8 cellular contexts compared by ENCODE assay signal in the genomic region with DNA sequence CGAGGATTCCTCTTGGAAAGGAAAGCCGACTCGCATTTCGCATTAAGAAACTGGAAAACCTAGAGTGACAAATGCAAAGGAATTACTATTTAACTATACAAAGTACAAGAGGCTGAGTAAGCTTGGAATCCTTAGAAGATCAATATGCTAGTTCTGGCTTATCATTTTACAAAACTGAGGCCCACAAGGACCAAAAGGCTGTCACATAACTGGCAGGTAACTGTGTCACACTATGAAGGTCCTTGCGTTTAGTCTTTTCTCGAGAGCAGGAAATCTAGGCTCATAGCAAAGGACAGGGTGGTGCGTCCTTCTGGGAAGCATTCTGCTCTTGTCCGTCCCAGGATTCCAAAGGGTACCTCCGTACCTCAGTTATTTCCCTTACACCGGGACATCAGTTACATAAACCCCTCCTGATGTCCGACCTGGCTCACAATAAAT. TPM values are rescaled to one million over a fixed set of nuclear protein-coding genes. Genes with fewer than 3 reads are reported as not detected.
A peak's percentile ranks its signal among the peaks of the same experiment; 100 is the strongest.
DNase-seq lines count a peak whose midpoint lies in the region; ATAC-seq, FAIRE-seq and TF ChIP-seq lines count a peak whose summit lies in the region.

No MANE protein-coding gene starts in this region.

- peak overlapping the region; percentile 98 for H3K9ac ChIP-seq in skeletal muscle satellite cell (ENCODE audit: low read depth, low read length)

- peaks cover 0 to 2% (median 0%) of the 10 kb centered on the region in 3 donors for H3K27me3 Mint-ChIP-seq in CD14-positive monocyte (ENCODE audit: low read depth in 3 of 3)
- H3K27me3 Mint-ChIP-seq in HFFc6 (ENCODE audit: insufficient read depth): peaks cover 6% of the 10 kb centered on the region; the same call in 1 of the 2 replicates
- no peaks in the 10 kb centered on the region; the same call in 1 of the 2 replicates for H3K27me3 Mint-ChIP-seq in WTC11 (ENCODE audit: low read depth)

- H3K4me3 Mint-ChIP-seq in CD14-positive monocyte (peak overlapping the region; percentile 99), HFFc6 (peak overlapping the region; percentile 99), WTC11 (peak overlapping the region; percentile 100)

- H3K36me3 ChIP-seq in skeletal muscle satellite cell (ENCODE audit: insufficient read depth, low read length): peaks cover 50% of the 10 kb centered on the region

- POLR2A ChIA-PET in WTC11 (lab: Charles Lee): interaction anchor here (1.4 to 2.2 kb wide), 2 partner anchors 9 to 39 kb away, joined by 10 to 34 read pairs; a partner anchor contains a TSS

- no peaks in the 10 kb centered on the region for H3K27me3 ChIP-seq in skeletal muscle satellite cell (ENCODE audit: control insufficient read depth, insufficient read depth, low read length)

- H3K4me1 Mint-ChIP-seq in CD14-positive monocyte: peaks cover 46% of the 10 kb centered on the region
- H3K4me1 Mint-ChIP-seq in HFFc6 (ENCODE audit: low read depth): peaks cover 30% of the 10 kb centered on the region
- H3K4me1 Mint-ChIP-seq in WTC11: peaks cover 19% of the 10 kb centered on the region

- no peak for TF ChIP-seq POLR2A in GM12892 (IDR thresholded peaks at IDR 0.05; ENCODE audit: low read depth, low read length)

- H3K4me2 ChIP-seq in skeletal muscle satellite cell (ENCODE audit: low read length): peak overlapping the region; percentile 98

- H3K4me3 ChIP-seq in skeletal muscle satellite cell (ENCODE audit: low read length): peak overlapping the region; percentile 79

- H3K9me3 ChIP-seq in skeletal muscle satellite cell (replicated peaks; ENCODE audit: low read length): no peaks in the 10 kb centered on the region

- H3K27ac Mint-ChIP-seq in CD14-positive monocyte: peak overlapping the region; percentile 97 to 99 (median 99)
- peak overlapping the region; percentile 99 for H3K27ac Mint-ChIP-seq in HFFc6
- H3K27ac Mint-ChIP-seq in WTC11: peak overlapping the region; percentile 100

- intact Hi-C loops in CD14-positive monocyte (cut with micrococcal nuclease) (loop anchor here (2.0 to 5.0 kb wide), 3 partner anchors 36 to 114 kb away; a partner anchor contains a TSS), left cardiac atrium (cut with DNase I) (no loop called here)

- DNase-seq in CD14-positive monocyte (ENCODE audit: low spot score) (no peak), HFFc6 (no peak), WTC11 (ENCODE audit: low spot score) (no peak), left cardiac atrium (no peak), GM12892 (ENCODE audit: insufficient read length) (no peak)

- FAIRE-seq in GM12892 (lab: Jason Lieb, UNC): no peak

- ATAC-seq in WTC11: no peak
- ATAC-seq in left cardiac atrium: peak; percentile 6 to 27
- no peak for ATAC-seq in GM18868 (IDR thresholded peaks at IDR 0.05; ENCODE audit: unreplicated experiment)
- ATAC-seq in HG03342 (IDR thresholded peaks at IDR 0.05; ENCODE audit: unreplicated experiment): no peak

- peaks cover 0 to 5% (median 0%) of the 10 kb centered on the region in 7 donors for H3K9me3 Mint-ChIP-seq in CD14-positive monocyte
- no peaks in the 10 kb centered on the region for H3K9me3 Mint-ChIP-seq in HFFc6
- H3K9me3 Mint-ChIP-seq in WTC11: no peaks in the 10 kb centered on the region

- CTCF ChIA-PET in WTC11 (lab: Charles Lee): interaction anchor here (0.6 to 3.8 kb wide), 3 partner anchors 10 to 766 kb away, joined by 3 to 23 read pairs (median 4); a partner anchor contains a TSS

- TF ChIP-seq CTCF in CD14-positive monocyte (IDR thresholded peaks at IDR 0.05) (no peak), HFFc6 (IDR thresholded peaks at IDR 0.05) (no peak), WTC11 (IDR thresholded peaks at IDR 0.05) (no peak)

- H3K36me3 Mint-ChIP-seq in CD14-positive monocyte: peaks cover 35 to 36% of the 10 kb centered on the region in 2 donors
- peaks cover 42% of the 10 kb centered on the region for H3K36me3 Mint-ChIP-seq in HFFc6 (ENCODE audit: low read depth)
- peaks cover 47% of the 10 kb centered on the region for H3K36me3 Mint-ChIP-seq in WTC11

- peaks cover 31% of the 10 kb centered on the region for H3K4me1 ChIP-seq in skeletal muscle satellite cell (ENCODE audit: control insufficient read depth, insufficient read depth, low read length)

TF ChIP-seq in WTC11, 78 proteins besides CTCF, POLR2A, EP300 and RAD21:
- TF ChIP-seq ZNF671 (CRISPR knock-in tag; IDR thresholded peaks at IDR 0.05): peak; percentile 60; the same call in 1 of the 2 replicates
- peak; percentile 42; the same call in 1 of the 2 replicates for TF ChIP-seq NFATC4 (CRISPR knock-in tag; IDR thresholded peaks at IDR 0.05)
- TF ChIP-seq SMAD4 (CRISPR knock-in tag; IDR thresholded peaks at IDR 0.05): no peak
- TF ChIP-seq CREM (CRISPR knock-in tag; IDR thresholded peaks at IDR 0.05): no peak

RNA-seq across cellular contexts. Expression of a gene that starts 0.6 kb away (rescaled TPM):
- 100 to 1,000 TPM; 445 to 586 TPM for polyA plus RNA-seq in CD14-positive monocyte
- 1,000 to 10,000 TPM in 5 of 6 experiments, 100 to 1,000 TPM in 1; 995 to 1,172 (median 1,151) TPM for total RNA-seq in HFFc6 (2021; fragmentation: NEBNext Ultra II Directional; extraction: Animal tissue kit (Norgen Biotek cat#: 25700))
- total RNA-seq in WTC11 (2021) (1,801 to 1,893 TPM (median 1,886 TPM) in 3 replicates), left cardiac atrium (100 to 1,000 TPM; 824 to 885 TPM)
- total RNA-seq in skeletal muscle satellite cell (2012; rRNA removed): 1,752 and 2,335 TPM in 2 replicates
- polyA plus RNA-seq in GM12892 (2012; ENCODE audit: missing spikeins): 4,422 TPM

RNA-seq across cellular contexts. Expression of a gene that starts 9.0 kb away (rescaled TPM):
- 1 to 10 TPM; 5.1 to 6.8 TPM for polyA plus RNA-seq in CD14-positive monocyte
- total RNA-seq in HFFc6 (2021; fragmentation: NEBNext Ultra II Directional; extraction: Animal tissue kit (Norgen Biotek cat#: 25700)): 10 to 100 TPM; 13.0 to 16.3 (median 15.5) TPM
- 12.6 to 13.5 TPM (median 12.7 TPM) in 3 replicates for total RNA-seq in WTC11 (2021)
- 10 to 100 TPM in 1 of 2 donors, 1 to 10 TPM in 1; 8.3 to 10.3 TPM for total RNA-seq in left cardiac atrium
- 24.7 and 25.3 TPM in 2 replicates for total RNA-seq in skeletal muscle satellite cell (2012; rRNA removed)
- polyA plus RNA-seq in GM12892 (2012; ENCODE audit: missing spikeins): 12.0 TPM

RNA-seq across cellular contexts. Expression of a gene that starts 38.5 kb away (rescaled TPM):
- polyA plus RNA-seq in CD14-positive monocyte: 1 to 10 TPM in 1 of 2 donors, under 1 TPM in 1; 0.79 to 1.7 TPM
- 10 to 100 TPM; 10.6 to 17.4 (median 14.0) TPM for total RNA-seq in HFFc6 (2021; fragmentation: NEBNext Ultra II Directional; extraction: Animal tissue kit (Norgen Biotek cat#: 25700))
- total RNA-seq in WTC11 (2021) (10.0 to 12.3 TPM (median 12.0 TPM) in 3 replicates), left cardiac atrium (1 to 10 TPM; 5.1 to 6.1 TPM)
- 10.1 and 11.4 TPM in 2 replicates for total RNA-seq in skeletal muscle satellite cell (2012; rRNA removed)
- 6.1 TPM for polyA plus RNA-seq in GM12892 (2012; ENCODE audit: missing spikeins)

Comparison
In these comparisons a context has a peak if more than half of its experiments do, and no peak if none do; other contexts are left out.
1. ATAC-seq: peak in left cardiac atrium (2 of 2); none in WTC11 (single experiment), GM18868 (single experiment) and HG03342 (single experiment).
2. intact Hi-C loops: an anchor here in CD14-positive monocyte (2.0 to 5.0 kb wide); none called in left cardiac atrium.
3. Peak in every context shown above with its lines, with median percentiles within 50 percentile points of each other: H3K27ac Mint-ChIP-seq and H3K4me3 Mint-ChIP-seq.